In the genomic region with DNA sequence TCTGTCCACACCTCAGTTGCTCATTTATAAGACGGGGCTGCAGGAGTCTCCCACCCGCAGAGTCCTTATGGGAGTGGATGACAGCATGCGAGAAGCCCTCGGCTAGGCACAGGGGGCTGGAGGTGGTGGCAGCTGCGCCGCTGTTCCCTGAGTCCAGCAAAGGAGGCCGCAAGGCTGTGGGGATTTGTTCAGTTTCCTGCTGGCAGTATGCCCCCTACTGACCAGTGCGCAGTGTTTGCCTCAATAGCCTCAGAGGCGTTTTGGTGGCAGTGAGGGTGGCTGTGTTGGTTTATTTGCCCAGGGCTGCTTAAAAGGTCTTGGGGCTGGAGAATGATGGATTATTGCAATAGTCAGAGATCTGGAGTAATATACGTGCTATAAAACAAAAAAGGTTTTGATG, we compare ENCODE assay signal across 11 cellular contexts.
DNase-seq lines count a peak whose midpoint lies in the region; ATAC-seq and TF ChIP-seq lines count a peak whose summit lies in the region.
"Had no signal": no experiment of that assay in that cellular context is flagged by ENCODE, and none has a peak within 500 bp of the region (broad histone marks: within the 10 kb centered on the region; RNA-seq: fewer than 3 reads in every experiment).

No MANE protein-coding gene starts in this region.

- peaks cover 6% of the 10 kb centered on the region for H3K4me1 Mint-ChIP-seq in activated CD4-positive, alpha-beta T cell treated with anti-CD3 and anti-CD28 coated beads for 36 hours
- peaks cover 0 to 9% of the 10 kb centered on the region in 2 donors for H3K4me1 Mint-ChIP-seq in stimulated activated naive B cell treated with anti-CD40 and anti-IgM and Interleukin-4, amounts not matched to agents 10 μg/mL and 1 μg/mL and 100 μg/mL, for 72 hours
- H3K4me1 Mint-ChIP-seq in activated CD8-positive, alpha-beta memory T cell treated with anti-CD3 and anti-CD28 coated beads, Interleukin-2, amount 10 ng/mL, durations not matched to agents 7 days and 5 days, result peaks cover 18% of the 10 kb centered on the region

- POLR2A ChIA-PET in activated CD4-positive, alpha-beta T cell treated with anti-CD3 and anti-CD28 coated beads for 36 hours (lab: Charles Lee), result no interaction called here
- POLR2A ChIA-PET in PC-9 (lab: Charles Lee; ENCODE audit: unreplicated experiment), result interaction anchor here (0.7 kb wide), 2 partner anchors 139 to 260 kb away, joined by 3 to 6 read pairs; no protein-coding TSS in a partner anchor

- H3K27ac Mint-ChIP-seq in activated CD4-positive, alpha-beta T cell treated with anti-CD3 and anti-CD28 coated beads for 36 hours, result peak overlapping the region; percentile 34
- H3K27ac Mint-ChIP-seq in stimulated activated naive B cell treated with anti-CD40 and anti-IgM and Interleukin-4, amounts not matched to agents 10 μg/mL and 1 μg/mL and 100 μg/mL, for 72 hours, result peak overlapping the region; percentile 39
- H3K27ac Mint-ChIP-seq in activated CD8-positive, alpha-beta memory T cell treated with anti-CD3 and anti-CD28 coated beads, Interleukin-2, amount 10 ng/mL, durations not matched to agents 7 days and 5 days, result no peak overlapping the region

- no peaks in the 10 kb centered on the region for H3K9me2 ChIP-seq in PC-9 (ENCODE audit: insufficient read depth)

- H3K4me3 ChIP-seq in PC-9, result no peak overlapping the region
- H3K4me3 ChIP-seq: vagina had no signal

- H3K36me3 Mint-ChIP-seq in activated CD4-positive, alpha-beta T cell treated with anti-CD3 and anti-CD28 coated beads for 36 hours (ENCODE audit: low read depth), result peaks cover 3% of the 10 kb centered on the region
- peaks cover 47 to 70% of the 10 kb centered on the region in 2 donors for H3K36me3 Mint-ChIP-seq in stimulated activated naive B cell treated with anti-CD40 and anti-IgM and Interleukin-4, amounts not matched to agents 10 μg/mL and 1 μg/mL and 100 μg/mL, for 72 hours
- peaks cover 10% of the 10 kb centered on the region for H3K36me3 Mint-ChIP-seq in activated CD8-positive, alpha-beta memory T cell treated with anti-CD3 and anti-CD28 coated beads, Interleukin-2, amount 10 ng/mL, durations not matched to agents 7 days and 5 days

- 0 out of 2 replicates have a peak, but pooled peaks cover 5% of the 10 kb centered on the region for H3K9me3 ChIP-seq in PC-9 (ENCODE audit: insufficient read depth, low read depth)
- H3K9me3 ChIP-seq: vagina had no signal

- CTCF ChIA-PET in activated CD4-positive, alpha-beta T cell treated with anti-CD3 and anti-CD28 coated beads for 36 hours (lab: Charles Lee), result interaction anchor here (1.1 kb wide), 1 partner anchor 8 kb away, joined by 6 read pairs; no protein-coding TSS in a partner anchor
- CTCF ChIA-PET in PC-9 (lab: Charles Lee), result interaction anchor here (0.7 kb wide), 1 partner anchor 53 kb away, joined by 6 read pairs; no protein-coding TSS in a partner anchor
- CTCF ChIA-PET in activated CD8-positive, alpha-beta memory T cell treated with anti-CD3 and anti-CD28 coated beads, Interleukin-2, amount 10 ng/mL, durations not matched to agents 7 days and 5 days (lab: Charles Lee), result interaction anchor here (0.8 kb wide), 1 partner anchor 243 kb away, joined by 3 read pairs; no protein-coding TSS in a partner anchor

- no peak overlapping the region for H2AFZ ChIP-seq in PC-9

- no peak for DNase-seq in activated CD4-positive, alpha-beta T cell treated with anti-CD3 and anti-CD28 coated beads for 36 hours
- no peak for DNase-seq in activated CD4-positive, alpha-beta T cell treated with anti-CD3 and anti-CD28 coated beads for 1 hour
- peak in 1 of 2 experiments; percentile 73 for DNase-seq in PC-9
- DNase-seq in erythroblast (lab: John Stamatoyannopoulos, UW), result peak; percentile 5 to 11
- DNase-seq in stimulated activated naive B cell treated with anti-CD40 and anti-IgM and Interleukin-4, amounts not matched to agents 10 μg/mL and 1 μg/mL and 100 μg/mL, for 72 hours, result no peak
- DNase-seq in activated CD4-positive, alpha-beta T cell treated with anti-CD3 and anti-CD28 coated beads for 4 hours, result no peak
- no peak for DNase-seq in activated CD8-positive, alpha-beta memory T cell treated with anti-CD3 and anti-CD28 coated beads, Interleukin-2, amount 10 ng/mL, durations not matched to agents 7 days and 5 days
- DNase-seq: AML-193, NCI-H2081 treated with DMSO at 0.1 percent for 48 hours had no signal

- no peak overlapping the region for H3K27ac ChIP-seq in PC-9
- H3K27ac ChIP-seq: vagina had no signal

- peaks cover 28% of the 10 kb centered on the region for H3K36me3 ChIP-seq in PC-9 (ENCODE audit: low read depth)

- peaks cover 6% of the 10 kb centered on the region; the same call in 1 of the 2 replicates for H3K79me2 ChIP-seq in PC-9 (ENCODE audit: low read depth)

- no peaks in the 10 kb centered on the region for H3F3A ChIP-seq in PC-9 (ENCODE audit: insufficient read depth, low read depth)

- TF ChIP-seq CTCF in PC-9 (conservative IDR thresholded peaks at IDR 0.05), result 0 out of 2 replicates have a peak, but pooled peaks have one; percentile 34

- no peaks in the 10 kb centered on the region for H3K27me3 ChIP-seq in PC-9 (ENCODE audit: insufficient read depth, low read depth)
- H3K27me3 ChIP-seq: vagina had no signal

- intact Hi-C loops in activated CD4-positive, alpha-beta T cell treated with anti-CD3 and anti-CD28 coated beads for 36 hours (cut with DNase I, micrococcal nuclease), result no loop called here
- intact Hi-C loops in PC-9 (cut with micrococcal nuclease; ENCODE audit: unreplicated experiment), result loop anchor here (2.0 to 5.0 kb wide), 5 partner anchors 30 to 604 kb away; no protein-coding TSS in a partner anchor

- no peak overlapping the region for H3K4me2 ChIP-seq in PC-9

- no peak overlapping the region for H3K4me3 Mint-ChIP-seq in activated CD4-positive, alpha-beta T cell treated with anti-CD3 and anti-CD28 coated beads for 36 hours
- H3K4me3 Mint-ChIP-seq in stimulated activated naive B cell treated with anti-CD40 and anti-IgM and Interleukin-4, amounts not matched to agents 10 μg/mL and 1 μg/mL and 100 μg/mL, for 72 hours, result no peak overlapping the region
- H3K4me3 Mint-ChIP-seq in activated CD8-positive, alpha-beta memory T cell treated with anti-CD3 and anti-CD28 coated beads, Interleukin-2, amount 10 ng/mL, durations not matched to agents 7 days and 5 days, result no peak overlapping the region

- peaks cover 5% of the 10 kb centered on the region; the same call in 1 of the 2 replicates for H4K20me1 ChIP-seq in PC-9 (ENCODE audit: insufficient read depth)

- no peak for ATAC-seq in activated CD4-positive, alpha-beta T cell treated with anti-CD3 and anti-CD28 coated beads for 36 hours
- no peak for ATAC-seq in stimulated activated naive B cell treated with anti-CD40 and anti-IgM and Interleukin-4, amounts not matched to agents 10 μg/mL and 1 μg/mL and 100 μg/mL, for 72 hours (replicated peaks)
- ATAC-seq in HG02852 (IDR thresholded peaks at IDR 0.05; ENCODE audit: unreplicated experiment), result no peak
- ATAC-seq in activated CD8-positive, alpha-beta memory T cell treated with anti-CD3 and anti-CD28 coated beads, Interleukin-2, amount 10 ng/mL, durations not matched to agents 7 days and 5 days, result no peak

- TF ChIP-seq POLR2A in erythroblast (IDR thresholded peaks at IDR 0.05; ENCODE audit: low read length), result no peak

- no TSS peak for BruUV-seq in PC-9 (replicated peaks; lab: Mats Ljungman, UMichigan)

- no peaks in the 10 kb centered on the region for H3K4me1 ChIP-seq in PC-9 (replicated peaks; ENCODE audit: insufficient read depth)
- H3K4me1 ChIP-seq: vagina had no signal

- H3K27me3 Mint-ChIP-seq in activated CD4-positive, alpha-beta T cell treated with anti-CD3 and anti-CD28 coated beads for 36 hours, result no peaks in the 10 kb centered on the region
- no peaks in the 10 kb centered on the region for H3K27me3 Mint-ChIP-seq in stimulated activated naive B cell treated with anti-CD40 and anti-IgM and Interleukin-4, amounts not matched to agents 10 μg/mL and 1 μg/mL and 100 μg/mL, for 72 hours
- peaks cover 13% of the 10 kb centered on the region for H3K27me3 Mint-ChIP-seq in activated CD8-positive, alpha-beta memory T cell treated with anti-CD3 and anti-CD28 coated beads, Interleukin-2, amount 10 ng/mL, durations not matched to agents 7 days and 5 days

- H3K9me3 Mint-ChIP-seq in activated CD4-positive, alpha-beta T cell treated with anti-CD3 and anti-CD28 coated beads for 36 hours (ENCODE audit: low read depth), result peaks cover 5% of the 10 kb centered on the region
- H3K9me3 Mint-ChIP-seq in stimulated activated naive B cell treated with anti-CD40 and anti-IgM and Interleukin-4, amounts not matched to agents 10 μg/mL and 1 μg/mL and 100 μg/mL, for 72 hours, result peaks cover 0 to 3% of the 10 kb centered on the region in 2 donors
- peaks cover 7% of the 10 kb centered on the region for H3K9me3 Mint-ChIP-seq in activated CD8-positive, alpha-beta memory T cell treated with anti-CD3 and anti-CD28 coated beads, Interleukin-2, amount 10 ng/mL, durations not matched to agents 7 days and 5 days (ENCODE audit: low read depth)

Comparison
In these comparisons a context has a peak if more than half of its experiments do, and no peak if none do; other contexts are left out.
1. DNase-seq: peak in erythroblast (2 of 2); none in activated CD4-positive, alpha-beta T cell treated with anti-CD3 and anti-CD28 coated beads for 36 hours (single experiment), activated CD4-positive, alpha-beta T cell treated with anti-CD3 and anti-CD28 coated beads for 1 hour (single experiment), stimulated activated naive B cell treated with anti-CD40 and anti-IgM and Interleukin-4, amounts not matched to agents 10 μg/mL and 1 μg/mL and 100 μg/mL, for 72 hours (single experiment), activated CD4-positive, alpha-beta T cell treated with anti-CD3 and anti-CD28 coated beads for 4 hours (0 of 2) and activated CD8-positive, alpha-beta memory T cell treated with anti-CD3 and anti-CD28 coated beads, Interleukin-2, amount 10 ng/mL, durations not matched to agents 7 days and 5 days (single experiment).